Comparison of ENCODE assay signal across 7 cellular contexts in the genomic region with DNA sequence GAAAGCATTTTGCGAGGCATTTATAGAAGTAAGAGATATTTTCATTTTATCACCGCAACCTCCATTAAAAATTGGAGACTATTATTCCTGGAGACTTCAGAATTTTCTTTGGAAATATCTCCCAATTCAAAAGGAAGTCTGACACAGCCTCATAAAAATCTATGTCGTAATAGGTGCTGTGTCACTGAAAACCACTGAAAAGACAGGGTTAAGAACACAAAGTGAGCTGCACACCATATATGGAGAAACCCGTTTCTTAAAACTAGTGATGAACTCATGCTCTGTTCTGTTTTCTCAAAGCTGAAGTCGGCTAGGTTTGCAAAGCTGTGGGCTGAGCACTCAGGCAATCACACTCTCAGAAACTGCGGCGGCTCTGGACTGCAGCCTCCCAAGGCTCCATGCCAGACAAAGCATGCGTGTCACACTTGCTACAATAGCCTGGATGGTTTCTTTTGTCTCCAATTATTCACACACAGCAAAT. TPM values are rescaled to one million over a fixed set of nuclear protein-coding genes. Genes with fewer than 3 reads are reported as not detected.
DNase-seq lines count a peak whose midpoint lies in the region; ATAC-seq and TF ChIP-seq lines count a peak whose summit lies in the region.

A gene (plus strand): TSS at position 287 of the 481 bp plus-strand sequence. CDS start 126 bp downstream, at position 413.

- H3K4me3 ChIP-seq in fibroblast of pulmonary artery (replicated peaks; ENCODE audit: low read depth, low read length) (peak within 1 kb of the TSS; percentile 71), suprapubic skin (peak within 1 kb of the TSS; percentile 42)

- no peaks in the 10 kb centered on the region for H3K27me3 ChIP-seq in suprapubic skin

- DNase-seq in RPMI7951 (ENCODE audit: low read depth): peak; percentile 96
- DNase-seq in activated T-helper 1 cell treated with anti-CD3 and anti-CD28 coated beads, Interleukin-2, amount 50 U/mL, for 16 hours (ENCODE audit: low read depth in 1 of 2, low spot score in 1 of 2): peak; percentile 45 to 52
- DNase-seq in fibroblast of pulmonary artery (ENCODE audit: low read depth): peak; percentile 99
- DNase-seq in occipital lobe (lab: John Stamatoyannopoulos, UW): peak; percentile 38
- DNase-seq in suprapubic skin (ENCODE audit: low spot score in 2 of 2): peak; percentile 81 to 83

- ATAC-seq in GM18873 (IDR thresholded peaks at IDR 0.05; ENCODE audit: low FRiP score, unreplicated experiment) (peak; percentile 91), HG03108 (IDR thresholded peaks at IDR 0.05; ENCODE audit: unreplicated experiment) (peak; percentile 84)

- peak in 1 of 2 donors; percentile 36 for TF ChIP-seq POLR2A in suprapubic skin (IDR thresholded peaks at IDR 0.05)

- TF ChIP-seq EP300 in suprapubic skin (IDR thresholded peaks at IDR 0.05): no peak

- WGBS in suprapubic skin: 27% methylated on average over 8 of the region's 8 CpGs

- peak within 1 kb of the TSS; percentile 61 for H3K27ac ChIP-seq in suprapubic skin

- H3K4me1 ChIP-seq in suprapubic skin: peaks cover 9% of the 10 kb centered on the region

- H3K9me3 ChIP-seq in suprapubic skin: no peaks in the 10 kb centered on the region

- no peaks in the 10 kb centered on the region for H3K36me3 ChIP-seq in suprapubic skin

- TF ChIP-seq CTCF in fibroblast of pulmonary artery (IDR thresholded peaks at IDR 0.05; ENCODE audit: low read length, missing control alignments) (no peak), suprapubic skin (IDR thresholded peaks at IDR 0.05) (no peak)

RNA-seq across cellular contexts. Expression of the gene that starts here (rescaled TPM):
- 36.8 and 46.3 TPM in 2 replicates for total RNA-seq in RPMI7951 (2014; rRNA removed; shearing (Covaris generic))
- 2.8 TPM for total RNA-seq in occipital lobe
- 1 to 10 TPM; 1.8 to 6.7 (median 4.4) TPM for total RNA-seq in suprapubic skin

Comparison
In these comparisons a context has a peak if more than half of its experiments do, and no peak if none do; other contexts are left out.
1. Peak in every context shown above with its lines: DNase-seq, ATAC-seq, H3K4me3 ChIP-seq and H3K27ac ChIP-seq.
2. DNase-seq: peak in every context shown above with its lines; median percentile 99 in fibroblast of pulmonary artery; 96 in RPMI7951; 82 in suprapubic skin; 48 in activated T-helper 1 cell treated with anti-CD3 and anti-CD28 coated beads, Interleukin-2, amount 50 U/mL, for 16 hours; 38 in occipital lobe.